Comparison of ENCODE assay signal across 11 cellular contexts in genomic region chr5:143183989-143184388, GRCh38.
DNase-seq lines count a peak whose midpoint lies in the region; ATAC-seq and TF ChIP-seq lines count a peak whose summit lies in the region.
"Had no signal": no experiment of that assay in that cellular context is flagged by ENCODE, and none has a peak within 500 bp of the region (broad histone marks: within the 10 kb centered on the region; RNA-seq: fewer than 3 reads in every experiment).

No MANE protein-coding gene starts in this region.

- H3K9me3 Mint-ChIP-seq in activated CD8-positive, alpha-beta T cell treated with anti-CD3 and anti-CD28 coated beads for 36 hours: no peaks in the 10 kb centered on the region
- no peaks in the 10 kb centered on the region for H3K9me3 Mint-ChIP-seq in activated CD8-positive, alpha-beta T cell treated with anti-CD3 and anti-CD28 coated beads, Interleukin-2, amount 10 ng/mL, durations not matched to agents 7 days and 5 days (ENCODE audit: insufficient read depth)
- H3K9me3 Mint-ChIP-seq in central memory CD8-positive, alpha-beta T cell: no peaks in the 10 kb centered on the region

- DNase-seq in activated CD8-positive, alpha-beta T cell treated with anti-CD3 and anti-CD28 coated beads for 36 hours: no peak
- no peak for DNase-seq in activated CD8-positive, alpha-beta T cell treated with anti-CD3 and anti-CD28 coated beads, Interleukin-2, amount 10 ng/mL, durations not matched to agents 7 days and 5 days
- no peak for DNase-seq in MM.1S
- no peak for DNase-seq in central memory CD8-positive, alpha-beta T cell (ENCODE audit: low spot score in 2 of 2)
- peak; percentile 45 for DNase-seq in pons (ENCODE audit: low spot score)
- DNase-seq in stimulated activated CD4-positive, alpha-beta T cell treated with anti-CD3 and anti-CD28 coated beads, Interleukin-1b, Interleukin-23, amount 100 ng/mL, for 48 hours: no peak
- DNase-seq: activated naive CD4-positive, alpha-beta T cell treated with anti-CD3 and anti-CD28 coated beads, Interleukin-2, amount 10 ng/mL, durations not matched to agents 7 days and 5 days; NCI-H187 treated with DMSO at 0.1 percent for 48 hours had no signal

- H3K79me2 ChIP-seq in MM.1S (ENCODE audit: low read length): no peaks in the 10 kb centered on the region

- peaks cover 13% of the 10 kb centered on the region for H3K36me3 Mint-ChIP-seq in activated CD8-positive, alpha-beta T cell treated with anti-CD3 and anti-CD28 coated beads for 36 hours (ENCODE audit: low read depth)
- H3K36me3 Mint-ChIP-seq in activated CD8-positive, alpha-beta T cell treated with anti-CD3 and anti-CD28 coated beads, Interleukin-2, amount 10 ng/mL, durations not matched to agents 7 days and 5 days (ENCODE audit: low read depth): no peaks in the 10 kb centered on the region
- peaks cover 6% of the 10 kb centered on the region for H3K36me3 Mint-ChIP-seq in central memory CD8-positive, alpha-beta T cell (ENCODE audit: insufficient read depth)

- intact Hi-C loops in activated CD8-positive, alpha-beta T cell treated with anti-CD3 and anti-CD28 coated beads for 36 hours (cut with micrococcal nuclease): no loop called here

- H3F3A ChIP-seq in MM.1S (ENCODE audit: insufficient read depth, low read length): peaks cover 18% of the 10 kb centered on the region; the same call in 1 of the 2 replicates

- no peak for TF ChIP-seq CTCF in activated CD8-positive, alpha-beta T cell treated with anti-CD3 and anti-CD28 coated beads for 36 hours (IDR thresholded peaks at IDR 0.05)
- TF ChIP-seq CTCF in MM.1S (IDR thresholded peaks at IDR 0.05; ENCODE audit: low read length): no peak

- no peak overlapping the region for H3K4me3 Mint-ChIP-seq in activated CD8-positive, alpha-beta T cell treated with anti-CD3 and anti-CD28 coated beads for 36 hours
- no peak overlapping the region for H3K4me3 Mint-ChIP-seq in activated CD8-positive, alpha-beta T cell treated with anti-CD3 and anti-CD28 coated beads, Interleukin-2, amount 10 ng/mL, durations not matched to agents 7 days and 5 days
- no peak overlapping the region for H3K4me3 Mint-ChIP-seq in central memory CD8-positive, alpha-beta T cell
- H3K4me3 Mint-ChIP-seq: activated naive CD4-positive, alpha-beta T cell treated with anti-CD3 and anti-CD28 coated beads, Interleukin-2, amount 10 ng/mL, durations not matched to agents 7 days and 5 days; type B pancreatic cell had no signal

- H3K27ac ChIP-seq in MM.1S (ENCODE audit: low read length): peak overlapping the region; percentile 74; the same call in 1 of the 2 replicates

- no peaks in the 10 kb centered on the region for H3K9me3 ChIP-seq in MM.1S (replicated peaks; ENCODE audit: insufficient read depth, low read length)

- H3K36me3 ChIP-seq in MM.1S (replicated peaks; ENCODE audit: insufficient read depth, low read length): no peaks in the 10 kb centered on the region

- H3K4me1 Mint-ChIP-seq in activated CD8-positive, alpha-beta T cell treated with anti-CD3 and anti-CD28 coated beads for 36 hours (ENCODE audit: low read depth): peaks cover 43% of the 10 kb centered on the region
- peaks cover 6% of the 10 kb centered on the region for H3K4me1 Mint-ChIP-seq in activated CD8-positive, alpha-beta T cell treated with anti-CD3 and anti-CD28 coated beads, Interleukin-2, amount 10 ng/mL, durations not matched to agents 7 days and 5 days (ENCODE audit: low read depth)
- H3K4me1 Mint-ChIP-seq in central memory CD8-positive, alpha-beta T cell: peaks cover 73% of the 10 kb centered on the region

- CTCF ChIA-PET in activated CD8-positive, alpha-beta T cell treated with anti-CD3 and anti-CD28 coated beads for 36 hours (lab: Charles Lee): no interaction called here
- CTCF ChIA-PET in activated CD8-positive, alpha-beta T cell treated with anti-CD3 and anti-CD28 coated beads, Interleukin-2, amount 10 ng/mL, durations not matched to agents 7 days and 5 days (lab: Charles Lee): interaction anchor here (0.6 kb wide), 1 partner anchor 40 kb away, joined by 3 read pairs; no protein-coding TSS in a partner anchor

- H3K9me2 ChIP-seq in MM.1S (replicated peaks; ENCODE audit: insufficient read depth, low read length): no peaks in the 10 kb centered on the region

- no peak for ATAC-seq in activated CD8-positive, alpha-beta T cell treated with anti-CD3 and anti-CD28 coated beads for 36 hours
- ATAC-seq in activated CD8-positive, alpha-beta T cell treated with anti-CD3 and anti-CD28 coated beads, Interleukin-2, amount 10 ng/mL, durations not matched to agents 7 days and 5 days: no peak
- ATAC-seq in central memory CD8-positive, alpha-beta T cell (replicated peaks; ENCODE audit: extremely low read depth, poor library complexity, severe bottlenecking): no peak
- ATAC-seq in GM18868 (IDR thresholded peaks at IDR 0.05; ENCODE audit: unreplicated experiment) (no peak), HG03045 (IDR thresholded peaks at IDR 0.05; ENCODE audit: unreplicated experiment) (no peak)

- peaks cover 49% of the 10 kb centered on the region for H3K4me1 ChIP-seq in MM.1S (ENCODE audit: low read length)

- no peaks in the 10 kb centered on the region for H3K27me3 ChIP-seq in MM.1S (replicated peaks; ENCODE audit: insufficient read depth, low read length)

- H4K20me1 ChIP-seq in MM.1S (ENCODE audit: insufficient read depth, low read length): no peaks in the 10 kb centered on the region

- H2AFZ ChIP-seq in MM.1S (ENCODE audit: low read length): no peak overlapping the region

- H3K27ac Mint-ChIP-seq in activated CD8-positive, alpha-beta T cell treated with anti-CD3 and anti-CD28 coated beads for 36 hours: peak overlapping the region; percentile 66
- no peak overlapping the region for H3K27ac Mint-ChIP-seq in activated CD8-positive, alpha-beta T cell treated with anti-CD3 and anti-CD28 coated beads, Interleukin-2, amount 10 ng/mL, durations not matched to agents 7 days and 5 days
- peak overlapping the region; percentile 78 for H3K27ac Mint-ChIP-seq in central memory CD8-positive, alpha-beta T cell (ENCODE audit: low read depth)
- H3K27ac Mint-ChIP-seq: activated naive CD4-positive, alpha-beta T cell treated with anti-CD3 and anti-CD28 coated beads, Interleukin-2, amount 10 ng/mL, durations not matched to agents 7 days and 5 days; type B pancreatic cell had no signal

- H3K4me3 ChIP-seq in MM.1S (ENCODE audit: low read length): no peak overlapping the region

- H3K4me2 ChIP-seq in MM.1S (ENCODE audit: low read depth, low read length): peak overlapping the region; percentile 58

- peak overlapping the region; percentile 23; the same call in 1 of the 2 replicates for H3K9ac ChIP-seq in MM.1S (ENCODE audit: low read length)

- H3K27me3 Mint-ChIP-seq in activated CD8-positive, alpha-beta T cell treated with anti-CD3 and anti-CD28 coated beads for 36 hours: no peaks in the 10 kb centered on the region
- H3K27me3 Mint-ChIP-seq in activated CD8-positive, alpha-beta T cell treated with anti-CD3 and anti-CD28 coated beads, Interleukin-2, amount 10 ng/mL, durations not matched to agents 7 days and 5 days (ENCODE audit: low read depth): no peaks in the 10 kb centered on the region
- no peaks in the 10 kb centered on the region for H3K27me3 Mint-ChIP-seq in central memory CD8-positive, alpha-beta T cell
- H3K27me3 Mint-ChIP-seq: activated naive CD4-positive, alpha-beta T cell treated with anti-CD3 and anti-CD28 coated beads, Interleukin-2, amount 10 ng/mL, durations not matched to agents 7 days and 5 days; type B pancreatic cell had no signal

- POLR2A ChIA-PET in activated CD8-positive, alpha-beta T cell treated with anti-CD3 and anti-CD28 coated beads for 36 hours (lab: Charles Lee): interaction anchor here (0.7 to 1.3 kb wide), 2 partner anchors 12 to 82 kb away, joined by 3 to 4 read pairs; no protein-coding TSS in a partner anchor
- POLR2A ChIA-PET in activated CD8-positive, alpha-beta T cell treated with anti-CD3 and anti-CD28 coated beads, Interleukin-2, amount 10 ng/mL, durations not matched to agents 7 days and 5 days (lab: Charles Lee): no interaction called here
